Comparison of ENCODE assay signal across 9 cellular contexts in the genomic region with DNA sequence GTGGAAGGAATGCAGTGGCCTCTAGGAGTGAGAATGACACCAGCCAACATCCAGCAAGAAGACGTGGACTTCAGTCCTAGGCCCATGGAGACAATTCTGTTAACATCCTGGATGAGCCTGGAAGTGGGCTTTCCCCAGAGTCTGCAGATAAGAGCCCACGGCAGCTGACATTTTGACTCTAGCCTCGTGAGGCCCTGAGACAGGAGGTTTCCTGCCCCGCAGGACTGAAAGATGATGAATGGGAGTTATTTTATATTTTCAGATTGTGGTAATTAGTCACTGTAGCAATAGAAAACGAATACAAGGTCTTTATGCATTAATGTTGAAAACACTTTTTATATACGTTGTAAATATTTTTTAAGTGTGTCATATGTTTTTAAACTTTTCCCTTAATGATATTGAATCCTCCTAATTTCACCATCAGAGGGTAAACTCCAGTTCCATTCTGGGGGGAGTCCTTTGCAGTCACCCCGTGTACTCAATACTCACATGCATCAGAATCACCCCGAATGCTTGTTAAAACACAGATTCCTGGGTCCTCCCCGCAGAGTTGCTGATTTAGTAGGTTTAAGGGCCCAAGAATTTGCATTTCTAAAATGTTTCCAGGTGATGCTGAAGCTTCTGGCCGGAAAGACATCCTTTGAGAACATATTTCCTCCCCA. TPM values are rescaled to one million over a fixed set of nuclear protein-coding genes. Genes with fewer than 3 reads are reported as not detected.
DNase-seq lines count a peak whose midpoint lies in the region; ATAC-seq and TF ChIP-seq lines count a peak whose summit lies in the region.
"Had no signal": no experiment of that assay in that cellular context is flagged by ENCODE, and none has a peak within 500 bp of the region (broad histone marks: within the 10 kb centered on the region; RNA-seq: fewer than 3 reads in every experiment).

No MANE protein-coding gene starts in this region.

- H3K9ac ChIP-seq in colonic mucosa (ENCODE audit: low read depth in 2 of 2, low read length in 2 of 2): no peak overlapping the region

- H3K36me3 ChIP-seq in MG63: no peaks in the 10 kb centered on the region
- H3K36me3 ChIP-seq in colonic mucosa: no peaks in the 10 kb centered on the region

- H3K9me3 Mint-ChIP-seq in neural crest cell: no peaks in the 10 kb centered on the region

- no peaks in the 10 kb centered on the region for H3K9me3 ChIP-seq in MG63
- H3K9me3 ChIP-seq in colonic mucosa: no peaks in the 10 kb centered on the region

- no peaks in the 10 kb centered on the region for H3K36me3 Mint-ChIP-seq in neural crest cell (ENCODE audit: low read depth)

- intact Hi-C loops in colonic mucosa (cut with DNase I): no loop called here

- peak overlapping the region; percentile 75 for H3K27ac ChIP-seq in colonic mucosa

- no peaks in the 10 kb centered on the region for H3K4me1 ChIP-seq in colonic mucosa

- TF ChIP-seq CTCF in colonic mucosa (IDR thresholded peaks at IDR 0.05) (no peak), neural crest cell (conservative IDR thresholded peaks at IDR 0.05) (no peak)

- ATAC-seq in GM19452 (IDR thresholded peaks at IDR 0.05; ENCODE audit: unreplicated experiment): no peak

- no peak overlapping the region for H3K27ac Mint-ChIP-seq in neural crest cell (ENCODE audit: unreplicated experiment)

- H3K27me3 Mint-ChIP-seq in neural crest cell (ENCODE audit: low read depth): peaks cover under 1% of the 10 kb centered on the region

- in situ Hi-C loops in KBM-7 (cut with MboI; ENCODE audit: low pct_unique_long_range_greater_than_20kb, low sequenced_read_pairs): no loop called here

- H3K4me3 Mint-ChIP-seq in neural crest cell: peak overlapping the region; percentile 82

- H3K4me3 ChIP-seq in MG63 (peak overlapping the region; percentile 90), colonic mucosa (peak overlapping the region; percentile 75)

- peak; percentile 45 for DNase-seq in COLO829 (ENCODE audit: low spot score)
- DNase-seq in MG63: no peak
- no peak for DNase-seq in colonic mucosa
- DNase-seq in neural crest cell (ENCODE audit: low read depth, low spot score): no peak
- no peak for DNase-seq in KBM-7
- DNase-seq in NCI-H2029 (lab: John Stamatoyannopoulos, UW): no peak
- no peak for DNase-seq in NCI-H1694 (lab: John Stamatoyannopoulos, UW)

- H3K4me1 Mint-ChIP-seq in neural crest cell: peaks cover 40% of the 10 kb centered on the region

- H3K27me3 ChIP-seq in MG63 (no peaks in the 10 kb centered on the region), colonic mucosa (no peaks in the 10 kb centered on the region)

RNA-seq across cellular contexts. Expression of gene TPCN2, which starts 0.5 kb away (rescaled TPM):
- total RNA-seq in MG63 (2014; rRNA removed; shearing (Covaris generic); ENCODE audit: low replicate concordance): 2.4 and 5.4 TPM in 2 replicates
- total RNA-seq in colonic mucosa (10 to 100 TPM; 14.5 to 21.1 TPM), neural crest cell (14.2 and 14.4 TPM in 2 replicates)

RNA-seq across cellular contexts. Expression of gene MRGPRF, which starts 35.1 kb away (rescaled TPM):
- total RNA-seq in MG63 (2014; rRNA removed; shearing (Covaris generic); ENCODE audit: low replicate concordance): 2.0 TPM in 1 of 2 replicates, not detected in the other
- total RNA-seq in colonic mucosa: 10 to 100 TPM in 1 of 2 donors, 1 to 10 TPM in 1; 3.0 to 17.9 TPM
- 0.16 and 0.23 TPM in 2 replicates for total RNA-seq in neural crest cell
- total RNA-seq: pulmonary artery endothelial cell had no signal
